In the genomic region with DNA sequence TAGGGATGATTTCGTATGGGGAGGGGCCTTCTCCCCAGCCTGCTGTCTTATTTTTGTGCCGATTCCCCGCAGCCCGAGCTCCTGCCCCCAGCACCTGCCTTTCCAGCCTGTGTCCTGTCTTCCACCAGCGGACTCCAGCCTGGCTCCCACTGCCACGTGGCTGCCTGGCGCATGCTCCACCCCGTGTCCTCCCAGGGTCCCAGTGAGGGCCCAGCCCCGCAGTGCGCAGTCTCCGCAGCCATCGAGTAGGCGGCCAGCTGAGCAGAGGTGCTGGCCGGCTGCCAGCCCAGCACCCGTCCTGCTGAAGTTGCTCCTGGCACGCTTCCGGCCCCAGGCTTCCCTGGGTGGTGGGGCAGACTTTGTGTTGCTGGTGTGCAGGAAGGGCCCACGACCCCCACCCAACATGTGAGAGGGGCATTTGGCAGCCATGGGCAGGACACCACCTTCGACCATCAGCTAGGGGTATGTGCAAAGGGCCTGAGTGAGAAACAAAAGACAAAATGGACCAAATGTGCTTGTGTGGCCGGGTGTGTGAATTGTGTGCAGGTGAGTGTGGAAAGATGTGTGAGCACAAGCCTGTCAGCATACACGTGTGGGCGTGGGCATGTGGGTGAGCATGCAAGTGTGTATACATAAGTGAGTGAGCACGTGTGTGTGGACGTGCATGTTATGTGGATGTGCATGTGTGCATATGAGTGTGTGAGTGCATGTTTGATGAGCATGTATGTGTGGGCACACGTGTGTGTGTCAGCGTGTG, we compare ENCODE assay signal across 10 cellular contexts. TPM values are rescaled to one million over a fixed set of nuclear protein-coding genes. Genes with fewer than 3 reads are reported as not detected.
DNase-seq lines count a peak whose midpoint lies in the region; ATAC-seq lines count a peak whose summit lies in the region.
"Had no signal": no experiment of that assay in that cellular context is flagged by ENCODE, and none has a peak within 500 bp of the region (broad histone marks: within the 10 kb centered on the region; RNA-seq: fewer than 3 reads in every experiment).

No MANE protein-coding gene starts in this region.

- no peak for ATAC-seq in GM21390 (IDR thresholded peaks at IDR 0.05; ENCODE audit: unreplicated experiment)

- H3K27me3 ChIP-seq in H7 (ENCODE audit: control insufficient read depth, insufficient read depth, low read length): no peaks in the 10 kb centered on the region

- H3K4me3 Mint-ChIP-seq in activated CD4-positive, alpha-beta memory T cell treated with anti-CD3 and anti-CD28 coated beads, Interleukin-2, amount 10 ng/mL, durations not matched to agents 7 days and 5 days: no peak overlapping the region

- H3K9me3 Mint-ChIP-seq in activated CD4-positive, alpha-beta memory T cell treated with anti-CD3 and anti-CD28 coated beads, Interleukin-2, amount 10 ng/mL, durations not matched to agents 7 days and 5 days: no peaks in the 10 kb centered on the region

- H3K36me3 Mint-ChIP-seq in activated CD4-positive, alpha-beta memory T cell treated with anti-CD3 and anti-CD28 coated beads, Interleukin-2, amount 10 ng/mL, durations not matched to agents 7 days and 5 days (ENCODE audit: low read depth): no peaks in the 10 kb centered on the region

- H3K4me1 Mint-ChIP-seq in activated CD4-positive, alpha-beta memory T cell treated with anti-CD3 and anti-CD28 coated beads, Interleukin-2, amount 10 ng/mL, durations not matched to agents 7 days and 5 days: peaks cover 10% of the 10 kb centered on the region

- no peaks in the 10 kb centered on the region for H3K36me3 ChIP-seq in H7 (replicated peaks; ENCODE audit: control insufficient read depth, insufficient read depth, low read length)

- no peak overlapping the region for H3K27ac Mint-ChIP-seq in activated CD4-positive, alpha-beta memory T cell treated with anti-CD3 and anti-CD28 coated beads, Interleukin-2, amount 10 ng/mL, durations not matched to agents 7 days and 5 days
- H3K27ac Mint-ChIP-seq: progenitor cell of endocrine pancreas had no signal

- POLR2A ChIA-PET in activated CD4-positive, alpha-beta memory T cell treated with anti-CD3 and anti-CD28 coated beads, Interleukin-2, amount 10 ng/mL, durations not matched to agents 7 days and 5 days (lab: Charles Lee): no interaction called here

- DNase-seq in H7 (peak; percentile 63), NCI-H69 (lab: John Stamatoyannopoulos, UW) (peak; percentile 97), foreskin melanocyte (peak; percentile 21), posterior cingulate gyrus (peak in 6 of 10 donors; percentile 20 to 91 (median 39)), RKO (ENCODE audit: low spot score) (no peak), NAMALWA (ENCODE audit: low spot score) (no peak)
- no peak for DNase-seq in activated CD4-positive, alpha-beta memory T cell treated with anti-CD3 and anti-CD28 coated beads, Interleukin-2, amount 10 ng/mL, durations not matched to agents 7 days and 5 days
- DNase-seq: GDM1 had no signal

- no peaks in the 10 kb centered on the region for H3K27me3 Mint-ChIP-seq in activated CD4-positive, alpha-beta memory T cell treated with anti-CD3 and anti-CD28 coated beads, Interleukin-2, amount 10 ng/mL, durations not matched to agents 7 days and 5 days

- CTCF ChIA-PET in activated CD4-positive, alpha-beta memory T cell treated with anti-CD3 and anti-CD28 coated beads, Interleukin-2, amount 10 ng/mL, durations not matched to agents 7 days and 5 days (lab: Charles Lee): no interaction called here

- H3K4me3 ChIP-seq in H7 (ENCODE audit: insufficient read depth, low read depth, low read length): no peak overlapping the region

- intact Hi-C loops in posterior cingulate gyrus (cut with DNase I): no loop called here

RNA-seq across cellular contexts. Expression of gene RTN4R, which starts 55.9 kb away (rescaled TPM):
- total RNA-seq in H7 (2014; rRNA removed; shearing (Covaris generic)): 28.3 and 30.4 TPM in 2 replicates
- total RNA-seq in activated CD4-positive, alpha-beta memory T cell treated with anti-CD3 and anti-CD28 coated beads, Interleukin-2, amount 10 ng/mL, durations not matched to agents 7 days and 5 days: 1 to 10 TPM; 2.3 to 3.1 TPM

Comparison
In these comparisons a context has a peak if more than half of its experiments do, and no peak if none do; other contexts are left out.
1. DNase-seq: peak in H7 (single experiment), NCI-H69 (single experiment), foreskin melanocyte (single experiment) and posterior cingulate gyrus (6 of 10); none in RKO (single experiment), activated CD4-positive, alpha-beta memory T cell treated with anti-CD3 and anti-CD28 coated beads, Interleukin-2, amount 10 ng/mL, durations not matched to agents 7 days and 5 days (single experiment) and NAMALWA (single experiment).